Comparison of ENCODE assay signal across 2 cellular contexts in genomic region chr5:140116716-140117115, GRCh38.
TF ChIP-seq lines count a peak whose summit lies in the region.

No MANE protein-coding gene starts in this region.

TF ChIP-seq in SK-N-SH, 30 proteins besides CTCF, POLR2A, EP300 and RAD21 (continued from another document):
- TF ChIP-seq USF2 (IDR thresholded peaks at IDR 0.05; ENCODE audit: borderline replicate concordance, low read depth, low read length) (no peak), RCOR1 (IDR thresholded peaks at IDR 0.05; ENCODE audit: low read length) (no peak), POLR2AphosphoS5 (IDR thresholded peaks at IDR 0.05; ENCODE audit: low read depth, low read length) (no peak), YY1 (IDR thresholded peaks at IDR 0.05; ENCODE audit: low read depth) (no peak)

TF ChIP-seq in SK-N-SH treated with all-trans-retinoic acid at 6 μM for 48 hours, 23 proteins besides CTCF, POLR2A, EP300 and RAD21 (continued from another document):
- TF ChIP-seq, protein P1, sequence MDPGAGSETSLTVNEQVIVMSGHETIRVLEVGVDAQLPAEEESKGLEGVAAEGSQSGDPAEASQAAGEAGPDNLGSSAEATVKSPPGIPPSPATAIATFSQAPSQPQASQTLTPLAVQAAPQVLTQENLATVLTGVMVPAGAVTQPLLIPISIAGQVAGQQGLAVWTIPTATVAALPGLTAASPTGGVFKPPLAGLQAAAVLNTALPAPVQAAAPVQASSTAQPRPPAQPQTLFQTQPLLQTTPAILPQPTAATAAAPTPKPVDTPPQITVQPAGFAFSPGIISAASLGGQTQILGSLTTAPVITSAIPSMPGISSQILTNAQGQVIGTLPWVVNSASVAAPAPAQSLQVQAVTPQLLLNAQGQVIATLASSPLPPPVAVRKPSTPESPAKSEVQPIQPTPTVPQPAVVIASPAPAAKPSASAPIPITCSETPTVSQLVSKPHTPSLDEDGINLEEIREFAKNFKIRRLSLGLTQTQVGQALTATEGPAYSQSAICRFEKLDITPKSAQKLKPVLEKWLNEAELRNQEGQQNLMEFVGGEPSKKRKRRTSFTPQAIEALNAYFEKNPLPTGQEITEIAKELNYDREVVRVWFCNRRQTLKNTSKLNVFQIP (CRISPR knock-in tag; IDR thresholded peaks at IDR 0.05; ENCODE audit: borderline replicate concordance, low read depth), result no peak
TF ChIP-seq in SK-N-SH treated with all-trans-retinoic acid at 6 μM for 48 hours: peak in this region for 0.
